19 cellular contexts compared by ENCODE assay signal in the genomic region with DNA sequence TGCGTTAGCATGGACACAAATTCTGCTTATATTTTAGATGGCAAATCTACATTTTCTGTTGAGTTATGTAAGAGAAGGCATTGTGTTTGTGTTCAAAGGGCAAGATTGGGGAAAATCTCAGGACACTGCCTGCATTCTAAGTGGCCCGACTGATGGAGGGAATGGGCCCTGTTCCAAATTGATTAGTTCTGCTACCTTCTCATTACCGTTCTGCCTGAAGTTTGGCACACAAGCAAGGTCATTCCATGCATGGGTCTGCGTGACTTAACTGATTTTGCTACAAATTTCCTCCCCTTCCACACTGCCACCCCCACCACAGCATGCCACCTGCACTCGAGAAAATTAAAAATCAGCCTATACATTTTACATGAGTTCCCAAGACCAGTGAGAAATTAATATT.
DNase-seq lines count a peak whose midpoint lies in the region; ATAC-seq and TF ChIP-seq lines count a peak whose summit lies in the region.
"Had no signal": no experiment of that assay in that cellular context is flagged by ENCODE, and none has a peak within 500 bp of the region (broad histone marks: within the 10 kb centered on the region; RNA-seq: fewer than 3 reads in every experiment).

No MANE protein-coding gene starts in this region.

- no peaks in the 10 kb centered on the region for H3F3A ChIP-seq in neural progenitor cell (ENCODE audit: low read depth)

- no peak overlapping the region for H3K4me3 Mint-ChIP-seq in neural progenitor cell
- H3K4me3 Mint-ChIP-seq: CD14-positive monocyte; CD4-positive, alpha-beta memory T cell; CD4-positive, CD25-positive, alpha-beta regulatory T cell; CD8-positive, alpha-beta memory T cell had no signal

- H3K4me3 ChIP-seq in SJCRH30 (no peak overlapping the region), astrocyte of the spinal cord (ENCODE audit: low read depth, low read length) (no peak overlapping the region), neural progenitor cell (no peak overlapping the region)
- H3K4me3 ChIP-seq: BLaER1 had no signal

- H3K36me3 ChIP-seq in SJCRH30 (no peaks in the 10 kb centered on the region), neural progenitor cell (no peaks in the 10 kb centered on the region)
- H3K36me3 ChIP-seq: BE2C, BLaER1 had no signal

- intact Hi-C loops in posterior vena cava (cut with DNase I): no loop called here

- peak overlapping the region; percentile 98 for H3K27ac ChIP-seq in SJCRH30
- no peak overlapping the region for H3K27ac ChIP-seq in neural progenitor cell
- H3K27ac ChIP-seq: BLaER1 had no signal

- no peak overlapping the region for H2AFZ ChIP-seq in neural progenitor cell (replicated peaks)

- ATAC-seq in omental fat pad (ENCODE audit: low FRiP score): no peak

- peak; percentile 97 to 100 for DNase-seq in SJCRH30
- DNase-seq in astrocyte of the spinal cord (ENCODE audit: low read depth, low spot score): peak; percentile 5
- DNase-seq in neural progenitor cell (ENCODE audit: low spot score): no peak
- DNase-seq in posterior vena cava (ENCODE audit: low spot score): no peak
- no peak for DNase-seq in kidney tubule cell (ENCODE audit: low spot score)
- no peak for DNase-seq in omental fat pad (ENCODE audit: low spot score)
- DNase-seq in NCI-H510A treated with DMSO at 0.1 percent for 48 hours (lab: John Stamatoyannopoulos, UW): no peak
- DNase-seq: 8988T; ACHN; BE2C; C1 segment of cervical spinal cord; CD4-positive, alpha-beta memory T cell; CD4-positive, CD25-positive, alpha-beta regulatory T cell; CD8-positive, alpha-beta memory T cell; COR-L47; DMS79 treated with DMSO at 0.1 percent for 48 hours; GF-D8 had no signal

- H3K27ac Mint-ChIP-seq in neural progenitor cell: peak overlapping the region; percentile 15
- H3K27ac Mint-ChIP-seq: CD14-positive monocyte; CD4-positive, alpha-beta memory T cell; CD4-positive, CD25-positive, alpha-beta regulatory T cell; CD8-positive, alpha-beta memory T cell had no signal

- no peak overlapping the region for H3K9ac ChIP-seq in neural progenitor cell
- H3K9ac ChIP-seq: BLaER1 had no signal

- TF ChIP-seq CTCF in astrocyte of the spinal cord (IDR thresholded peaks at IDR 0.05; ENCODE audit: low read depth, low read length): no peak
- TF ChIP-seq CTCF in neural progenitor cell (IDR thresholded peaks at IDR 0.05): no peak
- no peak for TF ChIP-seq CTCF in omental fat pad (IDR thresholded peaks at IDR 0.05)

- no peak overlapping the region for H3K4me2 ChIP-seq in neural progenitor cell
- H3K4me2 ChIP-seq: BLaER1 had no signal

- peaks cover 27% of the 10 kb centered on the region for H3K4me1 Mint-ChIP-seq in neural progenitor cell
- H3K4me1 Mint-ChIP-seq: CD14-positive monocyte; CD4-positive, alpha-beta memory T cell; CD4-positive, CD25-positive, alpha-beta regulatory T cell; CD8-positive, alpha-beta memory T cell had no signal

- H3K9me3 Mint-ChIP-seq in neural progenitor cell: peaks cover 2% of the 10 kb centered on the region

- H3K27me3 ChIP-seq in SJCRH30 (no peaks in the 10 kb centered on the region), neural progenitor cell (no peaks in the 10 kb centered on the region)
- H3K27me3 ChIP-seq: BE2C, BLaER1 had no signal

- in situ Hi-C loops in astrocyte of the spinal cord (cut with HindIII; ENCODE audit: low sequenced_read_pairs): no loop called here

- no peaks in the 10 kb centered on the region for H4K20me1 ChIP-seq in neural progenitor cell (ENCODE audit: low read depth)
- H4K20me1 ChIP-seq: BLaER1 had no signal

- H3K36me3 Mint-ChIP-seq in neural progenitor cell: no peaks in the 10 kb centered on the region
- H3K36me3 Mint-ChIP-seq: CD14-positive monocyte; CD4-positive, alpha-beta memory T cell; CD4-positive, CD25-positive, alpha-beta regulatory T cell; CD8-positive, alpha-beta memory T cell had no signal

- H3K4me1 ChIP-seq in SJCRH30: peaks cover 50% of the 10 kb centered on the region
- no peaks in the 10 kb centered on the region for H3K4me1 ChIP-seq in neural progenitor cell
- H3K4me1 ChIP-seq: BE2C, BLaER1 had no signal

- peaks cover 6% of the 10 kb centered on the region for H3K9me3 ChIP-seq in SJCRH30 (replicated peaks)
- H3K9me3 ChIP-seq in neural progenitor cell (ENCODE audit: low read depth): no peaks in the 10 kb centered on the region
- H3K9me3 ChIP-seq: BE2C, BLaER1 had no signal

- H3K27me3 Mint-ChIP-seq in neural progenitor cell (ENCODE audit: insufficient read depth, low read depth): peaks cover 3% of the 10 kb centered on the region
- H3K27me3 Mint-ChIP-seq: CD4-positive, alpha-beta memory T cell; CD4-positive, CD25-positive, alpha-beta regulatory T cell; CD8-positive, alpha-beta memory T cell had no signal

- no peaks in the 10 kb centered on the region for H3K79me2 ChIP-seq in neural progenitor cell (ENCODE audit: low read depth)

Comparison
In these comparisons a context has a peak if more than half of its experiments do, and no peak if none do; other contexts are left out.
1. DNase-seq: peak in SJCRH30 (2 of 2) and astrocyte of the spinal cord (single experiment); none in neural progenitor cell (single experiment), posterior vena cava (single experiment), kidney tubule cell (single experiment), omental fat pad (single experiment) and NCI-H510A treated with DMSO at 0.1 percent for 48 hours (single experiment).